In the genomic region with DNA sequence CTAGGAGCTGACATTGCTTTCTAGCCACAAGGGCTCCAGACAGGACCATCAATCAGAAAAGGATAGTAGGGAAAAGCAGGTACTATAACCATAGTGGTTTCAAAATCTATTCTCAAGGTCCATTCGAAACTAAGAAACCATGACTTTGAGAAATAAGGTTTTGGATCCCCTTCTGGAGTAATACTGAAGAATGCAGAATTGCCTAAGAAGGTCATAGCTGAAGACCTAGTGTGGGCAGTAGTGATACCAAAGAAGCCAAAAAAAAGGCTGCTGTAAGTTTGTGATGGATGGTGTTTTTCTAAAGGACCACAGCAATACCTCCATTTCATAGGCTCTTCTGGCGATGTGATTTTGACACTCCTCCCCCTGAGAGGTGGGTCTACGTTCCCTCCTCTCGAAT, we compare ENCODE assay signal across 18 cellular contexts.
DNase-seq lines count a peak whose midpoint lies in the region; ATAC-seq and TF ChIP-seq lines count a peak whose summit lies in the region.
"Had no signal": no experiment of that assay in that cellular context is flagged by ENCODE, and none has a peak within 500 bp of the region (broad histone marks: within the 10 kb centered on the region; RNA-seq: fewer than 3 reads in every experiment).

No MANE protein-coding gene starts in this region.

- H3K9me3 ChIP-seq in HUES64 (ENCODE audit: insufficient read depth, low read depth, low read length), result no peaks in the 10 kb centered on the region
- no peaks in the 10 kb centered on the region for H3K9me3 ChIP-seq in esophagus squamous epithelium
- H3K9me3 ChIP-seq: gastrocnemius medialis, left lung had no signal

- H3K27ac ChIP-seq in HUES64 (ENCODE audit: low read depth, low read length), result peak overlapping the region; percentile 82; the same call in 1 of the 2 replicates
- no peak overlapping the region for H3K27ac ChIP-seq in esophagus squamous epithelium
- H3K27ac ChIP-seq: gastrocnemius medialis, left lung had no signal

- H3K4me1 ChIP-seq in HUES64 (ENCODE audit: insufficient read depth, low read length) (peaks cover 21% of the 10 kb centered on the region; the same call in 1 of the 2 replicates), esophagus squamous epithelium (no peaks in the 10 kb centered on the region)
- H3K4me1 ChIP-seq: gastrocnemius medialis had no signal

- H3K9me3 Mint-ChIP-seq in naive B cell, result no peaks in the 10 kb centered on the region

- no peak for TF ChIP-seq POLR2A in esophagus squamous epithelium (IDR thresholded peaks at IDR 0.05)

- H3K4me1 Mint-ChIP-seq in naive B cell, result peaks cover 39 to 40% (median 39%) of the 10 kb centered on the region in 3 donors

- H3K4me3 Mint-ChIP-seq in naive B cell, result no peak overlapping the region

- H3K9ac ChIP-seq in HUES64 (ENCODE audit: low read depth, low read length), result no peak overlapping the region

- H3K4me3 ChIP-seq in HUES64 (ENCODE audit: low read length) (no peak overlapping the region), esophagus squamous epithelium (no peak overlapping the region)
- H3K4me3 ChIP-seq: gastrocnemius medialis, left lung had no signal

- ATAC-seq in GM18858 (IDR thresholded peaks at IDR 0.05; ENCODE audit: unreplicated experiment) (peak; percentile 40), GM21528 (IDR thresholded peaks at IDR 0.05; ENCODE audit: low FRiP score, unreplicated experiment) (peak; percentile 53), naive B cell (ENCODE audit: low read depth in 2 of 2) (no peak)
- ATAC-seq: gastrocnemius medialis, HCT116, left lung, Panc1 had no signal

- 82% methylated on average over 4 of the region's 4 CpGs for WGBS in HUES64
- WGBS in esophagus squamous epithelium, 2 donors, result 91 to 94% methylated on average over 4 of the region's 4 CpGs

- H3K36me3 Mint-ChIP-seq in naive B cell, result peaks cover 0 to 18% of the 10 kb centered on the region in 2 donors

- TF ChIP-seq CTCF in esophagus squamous epithelium (IDR thresholded peaks at IDR 0.05), result no peak

- H3K27me3 ChIP-seq in HUES64 (ENCODE audit: insufficient read depth, low read length), result no peaks in the 10 kb centered on the region
- H3K27me3 ChIP-seq in esophagus squamous epithelium, result no peaks in the 10 kb centered on the region
- H3K27me3 ChIP-seq: gastrocnemius medialis, left lung had no signal

- H3K36me3 ChIP-seq in HUES64 (ENCODE audit: insufficient read depth, low read length) (no peaks in the 10 kb centered on the region), esophagus squamous epithelium (no peaks in the 10 kb centered on the region)
- H3K36me3 ChIP-seq: gastrocnemius medialis, left lung had no signal

- DNase-seq in naive B cell (no peak), NCI-H510A treated with DMSO at 0.1 percent for 48 hours (lab: John Stamatoyannopoulos, UW) (no peak), esophagus squamous epithelium (lab: John Stamatoyannopoulos, UW) (no peak), ureter (ENCODE audit: low spot score) (no peak)
- DNase-seq in activated CD8-positive, alpha-beta memory T cell treated with anti-CD3 and anti-CD28 coated beads, Interleukin-2, amount 50 U/mL, for 4 hours, result no peak
- DNase-seq: activated effector memory CD4-positive, alpha-beta T cell treated with anti-CD3 and anti-CD28 coated beads, Interleukin-2, amount 50 U/mL, for 16 hours; DMS153; gastrocnemius medialis; left lung; NCI-H1105 treated with DMSO at 0.1 percent for 48 hours; NCI-H748 treated with DMSO at 0.1 percent for 48 hours; trophoblast cell had no signal

- intact Hi-C loops in esophagus squamous epithelium (cut with DNase I), result no loop called here

- H3K27me3 Mint-ChIP-seq in naive B cell, result no peaks in the 10 kb centered on the region
- H3K27me3 Mint-ChIP-seq: progenitor cell of endocrine pancreas had no signal

- peak overlapping the region in 5 of 6 donors; percentile 37 to 82 (median 50) for H3K27ac Mint-ChIP-seq in naive B cell
- H3K27ac Mint-ChIP-seq: progenitor cell of endocrine pancreas had no signal

Comparison
In these comparisons a context has a peak if more than half of its experiments do, and no peak if none do; other contexts are left out.
1. ATAC-seq: peak in GM18858 (single experiment) and GM21528 (single experiment); none in naive B cell (0 of 2).